1 cellular context compared by ENCODE assay signal in the genomic region with DNA sequence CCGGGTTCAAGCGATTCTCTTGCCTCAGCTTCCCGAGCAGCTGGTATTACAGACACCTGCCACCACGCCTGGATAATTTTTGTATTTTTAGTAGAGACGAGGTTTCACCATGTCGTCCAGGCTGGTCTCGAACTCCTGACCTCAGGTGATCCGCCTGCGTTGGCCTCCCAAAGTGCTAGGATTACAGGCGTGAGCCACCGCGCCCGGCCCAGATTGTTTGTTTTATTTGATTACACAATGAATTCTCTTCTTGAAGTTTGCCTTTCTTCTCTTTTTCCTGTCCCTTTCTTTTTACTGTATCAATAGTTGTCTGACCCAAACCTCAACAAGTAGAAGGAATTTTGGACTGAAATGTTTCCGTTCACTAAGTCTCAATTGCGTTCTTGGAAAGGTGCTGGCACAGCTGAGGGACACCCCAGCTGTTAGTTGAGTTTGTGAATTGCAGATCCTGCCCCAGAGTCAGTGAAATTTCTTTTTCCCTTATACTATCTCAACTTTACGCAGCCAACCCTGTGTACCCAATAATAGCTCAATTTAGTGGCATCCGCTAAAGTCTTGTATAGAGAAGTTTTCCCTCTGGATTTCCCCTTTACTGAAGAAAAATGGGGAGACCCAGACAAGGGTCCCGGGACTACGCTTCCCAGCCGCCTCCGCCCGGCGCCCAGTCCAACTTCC.
TF ChIP-seq lines count a peak whose summit lies in the region.

No MANE protein-coding gene starts in this region.

TF ChIP-seq in HEK293, 187 proteins besides CTCF, POLR2A, EP300 and RAD21 (continued from another document):
- TF ChIP-seq, protein P1, sequence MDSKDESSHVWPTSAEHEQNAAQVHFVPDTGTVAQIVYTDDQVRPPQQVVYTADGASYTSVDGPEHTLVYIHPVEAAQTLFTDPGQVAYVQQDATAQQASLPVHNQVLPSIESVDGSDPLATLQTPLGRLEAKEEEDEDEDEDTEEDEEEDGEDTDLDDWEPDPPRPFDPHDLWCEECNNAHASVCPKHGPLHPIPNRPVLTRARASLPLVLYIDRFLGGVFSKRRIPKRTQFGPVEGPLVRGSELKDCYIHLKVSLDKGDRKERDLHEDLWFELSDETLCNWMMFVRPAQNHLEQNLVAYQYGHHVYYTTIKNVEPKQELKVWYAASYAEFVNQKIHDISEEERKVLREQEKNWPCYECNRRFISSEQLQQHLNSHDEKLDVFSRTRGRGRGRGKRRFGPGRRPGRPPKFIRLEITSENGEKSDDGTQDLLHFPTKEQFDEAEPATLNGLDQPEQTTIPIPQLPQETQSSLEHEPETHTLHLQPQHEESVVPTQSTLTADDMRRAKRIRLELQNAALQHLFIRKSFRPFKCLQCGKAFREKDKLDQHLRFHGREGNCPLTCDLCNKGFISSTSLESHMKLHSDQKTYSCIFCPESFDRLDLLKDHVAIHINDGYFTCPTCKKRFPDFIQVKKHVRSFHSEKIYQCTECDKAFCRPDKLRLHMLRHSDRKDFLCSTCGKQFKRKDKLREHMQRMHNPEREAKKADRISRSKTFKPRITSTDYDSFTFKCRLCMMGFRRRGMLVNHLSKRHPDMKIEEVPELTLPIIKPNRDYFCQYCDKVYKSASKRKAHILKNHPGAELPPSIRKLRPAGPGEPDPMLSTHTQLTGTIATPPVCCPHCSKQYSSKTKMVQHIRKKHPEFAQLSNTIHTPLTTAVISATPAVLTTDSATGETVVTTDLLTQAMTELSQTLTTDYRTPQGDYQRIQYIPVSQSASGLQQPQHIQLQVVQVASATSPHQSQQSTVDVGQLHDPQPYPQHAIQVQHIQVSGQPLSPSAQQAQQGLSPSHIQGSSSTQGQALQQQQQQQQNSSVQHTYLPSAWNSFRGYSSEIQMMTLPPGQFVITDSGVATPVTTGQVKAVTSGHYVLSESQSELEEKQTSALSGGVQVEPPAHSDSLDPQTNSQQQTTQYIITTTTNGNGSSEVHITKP (tag by site-specific recombination; IDR thresholded peaks at IDR 0.05) = peak; percentile 95
TF ChIP-seq in HEK293: peak in this region for 7.
